8 cellular contexts compared by ENCODE assay signal in genomic region chr11:67465190-67465522, GRCh38. TPM values are rescaled to one million over a fixed set of nuclear protein-coding genes. Genes with fewer than 3 reads are reported as not detected.
A peak's percentile ranks its signal among the peaks of the same experiment; 100 is the strongest.
DNase-seq lines count a peak whose midpoint lies in the region; ATAC-seq and TF ChIP-seq lines count a peak whose summit lies in the region.

No MANE protein-coding gene starts in this region.

- peak overlapping the region; percentile 89 to 96 (median 91) for H3K27ac Mint-ChIP-seq in IgD-negative memory B cell

- no peaks in the 10 kb centered on the region for H3K27me3 Mint-ChIP-seq in IgD-negative memory B cell

- CTCF ChIA-PET in AG04449 (lab: Yijun Ruan, JAX) = interaction anchor here (1.0 kb wide), 1 partner anchor 64 kb away, joined by 4 read pairs; the partner anchor contains the start of gene PPP1CA

- peak overlapping the region; percentile 97 for H3K9ac ChIP-seq in mucosa of stomach (ENCODE audit: low read length)

- no peaks in the 10 kb centered on the region for H3K36me3 Mint-ChIP-seq in IgD-negative memory B cell

- POLR2A ChIA-PET in AG04449 (lab: Yijun Ruan, JAX) = no interaction called here

- no peak for TF ChIP-seq CTCF in AG04449 (IDR thresholded peaks at IDR 0.05; ENCODE audit: insufficient read depth, low read length, missing control alignments)

- no peaks in the 10 kb centered on the region for H3K27me3 ChIP-seq in mucosa of stomach (ENCODE audit: control insufficient read depth, insufficient read depth, low read length)

- no peaks in the 10 kb centered on the region for H3K36me3 ChIP-seq in mucosa of stomach (ENCODE audit: control insufficient read depth, insufficient read depth, low read length)

- no peak for ATAC-seq in HG02981 (IDR thresholded peaks at IDR 0.05; ENCODE audit: unreplicated experiment)

- no peaks in the 10 kb centered on the region for H3K9me3 ChIP-seq in mucosa of stomach (ENCODE audit: control insufficient read depth, low read length)

- H3K27ac ChIP-seq in caudate nucleus (ENCODE audit: low read depth, low read length) = peak overlapping the region; percentile 95

- H3K4me3 Mint-ChIP-seq in IgD-negative memory B cell = peak overlapping the region; percentile 86 to 96 (median 93)

- peaks cover 50% of the 10 kb centered on the region for H3K4me1 ChIP-seq in mucosa of stomach (ENCODE audit: control insufficient read depth, insufficient read depth, low read length)

- peaks cover 12 to 24% (median 23%) of the 10 kb centered on the region in 3 donors for H3K4me1 Mint-ChIP-seq in IgD-negative memory B cell

- no peaks in the 10 kb centered on the region for H3K9me3 Mint-ChIP-seq in IgD-negative memory B cell

- H3K4me3 ChIP-seq in AG04449 (ENCODE audit: low read depth, low read length) (peak overlapping the region; percentile 70), mucosa of stomach (ENCODE audit: low read length) (peak overlapping the region; percentile 90)

- DNase-seq in AG04449 (ENCODE audit: low read depth, low spot score) (no peak), caudate nucleus (lab: John Stamatoyannopoulos, UW) (no peak), NCI-H128 (lab: John Stamatoyannopoulos, UW; ENCODE audit: unreplicated experiment) (no peak), T1000 (lab: John Stamatoyannopoulos, UW) (no peak), HuH-7.5 (ENCODE audit: low spot score) (no peak)

RNA-seq across cellular contexts. Expression of gene TMEM134, which starts 3.9 kb away (rescaled TPM):
- 272 TPM for polyA plus RNA-seq in IgD-negative memory B cell

RNA-seq across cellular contexts. Expression of gene CABP4, which starts 10.0 kb away (rescaled TPM):
- polyA plus RNA-seq in IgD-negative memory B cell = 3.9 TPM

RNA-seq across cellular contexts. Expression of gene GPR152, which starts 12.6 kb away (rescaled TPM):
- 1.8 TPM for polyA plus RNA-seq in IgD-negative memory B cell

RNA-seq across cellular contexts. Expression of gene AIP, which starts 17.7 kb away (rescaled TPM):
- polyA plus RNA-seq in IgD-negative memory B cell = 158 TPM

RNA-seq across cellular contexts. Expression of gene CORO1B, which starts 21.9 kb away (rescaled TPM):
- polyA plus RNA-seq in IgD-negative memory B cell = 19.9 TPM
